24 cellular contexts compared by ENCODE assay signal in the genomic region with DNA sequence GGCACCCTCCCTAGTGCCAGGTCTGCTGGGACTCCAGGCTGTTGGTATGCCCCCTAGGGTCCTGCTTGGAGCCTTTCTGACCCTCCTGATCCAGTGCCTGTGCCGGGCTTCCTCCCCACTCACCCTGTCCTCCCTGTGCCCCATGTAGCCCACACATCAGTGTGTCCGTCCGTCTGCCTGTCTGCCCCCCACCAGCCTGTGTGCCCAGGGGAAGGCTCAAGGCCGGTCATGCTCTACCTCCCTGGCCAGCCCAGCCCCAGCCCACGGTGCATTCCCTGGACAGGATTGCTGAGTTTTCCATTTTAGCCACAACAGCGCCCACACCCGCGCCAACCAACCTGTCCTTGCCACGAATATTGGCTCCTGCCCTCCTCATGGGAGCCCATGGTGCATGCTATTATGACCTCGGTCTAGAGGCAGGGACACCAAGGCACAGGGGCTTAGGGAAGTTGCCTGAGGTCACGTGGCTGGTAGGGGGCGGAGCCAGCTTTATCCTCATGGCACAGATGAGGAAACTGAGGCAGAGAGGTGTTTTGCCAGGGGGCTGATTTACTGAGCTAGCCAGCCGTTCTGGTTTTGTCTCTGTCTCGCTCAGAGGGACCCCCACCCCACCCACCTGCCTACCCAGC.
A peak's percentile ranks its signal among the peaks of the same experiment; 100 is the strongest.
DNase-seq lines count a peak whose midpoint lies in the region; ATAC-seq and TF ChIP-seq lines count a peak whose summit lies in the region.
"Had no signal": no experiment of that assay in that cellular context is flagged by ENCODE, and none has a peak within 500 bp of the region (broad histone marks: within the 10 kb centered on the region; RNA-seq: fewer than 3 reads in every experiment).

No MANE protein-coding gene starts in this region.

- H3K4me3 ChIP-seq in HCT116 (replicated peaks in 1 of 2; ENCODE audit: low read depth in 1 of 2, low read length in 2 of 2) (no peak overlapping the region), dorsolateral prefrontal cortex (peak overlapping the region in 14 of 59 donors; percentile 1 to 75 (median 57)), right atrium auricular region (no peak overlapping the region)
- H3K4me3 ChIP-seq: SJSA1 had no signal

- DNase-seq in HCT116 (ENCODE audit: low read depth, low spot score) (no peak), T-helper 17 cell (no peak), dorsolateral prefrontal cortex (no peak), right atrium auricular region (ENCODE audit: low spot score) (no peak), immature natural killer cell (no peak)
- no peak for DNase-seq in activated T-cell treated with anti-CD3 and anti-CD28 coated beads, Interleukin-2, amount 50 U/mL, for 72 hours
- DNase-seq: C1 segment of cervical spinal cord; Calu3; CD8-positive, alpha-beta T cell; DMS153; H7; HFFc6; NCI-H1694; NCI-H2171; NCI-H345; NCI-H524; NCI-H774; NK-92 treated with Interleukin-12 subunit alpha and Interleukin-12 subunit beta, amount 100 ng/mL, for 24 hours had no signal

- H3K27me3 Mint-ChIP-seq in T-helper 17 cell = no peaks in the 10 kb centered on the region
- no peaks in the 10 kb centered on the region for H3K27me3 Mint-ChIP-seq in activated T-cell treated with anti-CD3 and anti-CD28 coated beads, Interleukin-2, amount 50 U/mL, for 72 hours (ENCODE audit: low read depth)
- peaks cover 22 to 46% (median 37%) of the 10 kb centered on the region in 3 donors for H3K27me3 Mint-ChIP-seq in immature natural killer cell (ENCODE audit: low read depth in 3 of 3)

- H3K9me2 ChIP-seq in HCT116 (ENCODE audit: insufficient read depth) = no peaks in the 10 kb centered on the region

- no TSS peak for BruUV-seq in HCT116 (replicated peaks; lab: Mats Ljungman, UMichigan)

- H3K36me3 ChIP-seq in HCT116 (ENCODE audit: control insufficient read depth in 1 of 2, insufficient read depth in 2 of 2, low read length in 2 of 2) (no peaks in the 10 kb centered on the region), right atrium auricular region (no peaks in the 10 kb centered on the region)
- H3K36me3 ChIP-seq: SJSA1 had no signal

- no peak overlapping the region for H3K27ac Mint-ChIP-seq in T-helper 17 cell
- no peak overlapping the region for H3K27ac Mint-ChIP-seq in activated T-cell treated with anti-CD3 and anti-CD28 coated beads, Interleukin-2, amount 50 U/mL, for 72 hours
- peak overlapping the region in 2 of 6 donors; percentile 46 to 60 for H3K27ac Mint-ChIP-seq in immature natural killer cell
- H3K27ac Mint-ChIP-seq: CD8-positive, alpha-beta T cell; HFFc6 had no signal

- no peaks in the 10 kb centered on the region for H3K9me3 Mint-ChIP-seq in activated T-cell treated with anti-CD3 and anti-CD28 coated beads, Interleukin-2, amount 50 U/mL, for 72 hours
- no peaks in the 10 kb centered on the region for H3K9me3 Mint-ChIP-seq in immature natural killer cell
- H3K9me3 Mint-ChIP-seq: CD8-positive, alpha-beta T cell; HFFc6 had no signal

- no peak for TF ChIP-seq RAD21 in HCT116 (IDR thresholded peaks at IDR 0.05; ENCODE audit: low read depth)

- CTCF ChIA-PET in HCT116 (lab: Charles Lee) = no interaction called here

- H3K9me3 ChIP-seq in HCT116 (ENCODE audit: control insufficient read depth in 1 of 2, insufficient read depth in 1 of 2, low read depth in 1 of 2, low read length in 2 of 2) = no peaks in the 10 kb centered on the region
- H3K9me3 ChIP-seq in T-helper 17 cell (ENCODE audit: control insufficient read depth, low read length, poor library complexity, severe bottlenecking) = no peaks in the 10 kb centered on the region
- H3K9me3 ChIP-seq in right atrium auricular region = no peaks in the 10 kb centered on the region
- H3K9me3 ChIP-seq: SJSA1 had no signal

- H3K79me2 ChIP-seq in HCT116 (ENCODE audit: insufficient read depth, low read length) = no peaks in the 10 kb centered on the region

- POLR2A ChIA-PET in HCT116 (lab: Charles Lee) = no interaction called here

- H3K4me1 ChIP-seq in HCT116 (ENCODE audit: control insufficient read depth in 1 of 2, insufficient read depth in 2 of 2, low read length in 2 of 2) = peaks cover 7 to 14% of the 10 kb centered on the region in 2 experiments; a peak in 3 of 4 replicates
- H3K4me1 ChIP-seq in right atrium auricular region = peaks cover 0 to 10% of the 10 kb centered on the region in 2 donors
- H3K4me1 ChIP-seq: SJSA1 had no signal

- H3K4me3 Mint-ChIP-seq in T-helper 17 cell = peak overlapping the region; percentile 31
- no peak overlapping the region for H3K4me3 Mint-ChIP-seq in activated T-cell treated with anti-CD3 and anti-CD28 coated beads, Interleukin-2, amount 50 U/mL, for 72 hours
- no peak overlapping the region for H3K4me3 Mint-ChIP-seq in immature natural killer cell
- H3K4me3 Mint-ChIP-seq: CD8-positive, alpha-beta T cell; HFFc6 had no signal

- RAD21 ChIA-PET in HCT116 (lab: Charles Lee; ENCODE audit: low non-redundant PET in 1 of 2, low total read pairs in 2 of 2, uncharacterized antibody in 2 of 2, unreplicated experiment in 2 of 2) = no interaction called here

- H3K27me3 ChIP-seq in HCT116 (ENCODE audit: insufficient read depth, low read length) (no peaks in the 10 kb centered on the region), dorsolateral prefrontal cortex (no peaks in the 10 kb centered on the region), right atrium auricular region (no peaks in the 10 kb centered on the region)
- H3K27me3 ChIP-seq: SJSA1 had no signal

- no peak for TF ChIP-seq POLR2A in HCT116 (IDR thresholded peaks at IDR 0.05; ENCODE audit: borderline replicate concordance, extremely low read depth, insufficient read depth, insufficient read length)

- H3K4me1 Mint-ChIP-seq in T-helper 17 cell (peaks cover 24% of the 10 kb centered on the region), immature natural killer cell (peaks cover 19 to 35% of the 10 kb centered on the region in 2 donors)
- H3K4me1 Mint-ChIP-seq in activated T-cell treated with anti-CD3 and anti-CD28 coated beads, Interleukin-2, amount 50 U/mL, for 72 hours (ENCODE audit: low read depth) = peaks cover 17% of the 10 kb centered on the region

- H3K36me3 Mint-ChIP-seq in T-helper 17 cell (ENCODE audit: low read depth) (no peaks in the 10 kb centered on the region), immature natural killer cell (no peaks in the 10 kb centered on the region)
- H3K36me3 Mint-ChIP-seq in activated T-cell treated with anti-CD3 and anti-CD28 coated beads, Interleukin-2, amount 50 U/mL, for 72 hours (ENCODE audit: insufficient read depth in 2 of 2) = no peaks in the 10 kb centered on the region
- H3K36me3 Mint-ChIP-seq: CD8-positive, alpha-beta T cell had no signal

- intact Hi-C loops in HCT116 (cut with micrococcal nuclease) (no loop called here), dorsolateral prefrontal cortex (cut with DNase I) (loop anchor here in 1 of 2 donors (5.0 kb wide), 1 partner anchor 134 kb away; a partner anchor contains a TSS)

- H3K4me2 ChIP-seq in HCT116 (ENCODE audit: low read length) = no peak overlapping the region
- H3K4me2 ChIP-seq: KMS-11 had no signal

- no peaks in the 10 kb centered on the region for H4K20me1 ChIP-seq in HCT116 (ENCODE audit: insufficient read depth)

- no peak overlapping the region for H2AFZ ChIP-seq in HCT116 (ENCODE audit: low read depth, low read length, poor library complexity, severe bottlenecking)

- no peak overlapping the region for H3K9ac ChIP-seq in HCT116 (ENCODE audit: low read length)
- H3K9ac ChIP-seq: KMS-11 had no signal

- TF ChIP-seq CTCF in HCT116 (IDR thresholded peaks at IDR 0.05 in 2 of 3, conservative IDR thresholded peaks at IDR 0.05 in 1 of 3; ENCODE audit: borderline replicate concordance in 1 of 3, insufficient read depth in 1 of 3, low read depth in 2 of 3, low read length in 2 of 3) (no peak), dorsolateral prefrontal cortex (IDR thresholded peaks at IDR 0.05 in 54 of 56, conservative IDR thresholded peaks at IDR 0.05 in 2 of 56; ENCODE audit: low read depth in 1 of 56, partially characterized antibody in 56 of 56) (no peak), right atrium auricular region (IDR thresholded peaks at IDR 0.05) (no peak)

- H3K27ac ChIP-seq in HCT116 (ENCODE audit: low read depth, low read length) = no peak overlapping the region
- peak overlapping the region in 56 of 59 donors; percentile 3 to 100 (median 98) for H3K27ac ChIP-seq in dorsolateral prefrontal cortex
- H3K27ac ChIP-seq in temporal lobe (ENCODE audit: low read depth, low read length) = peak overlapping the region; percentile 97
- no peak overlapping the region for H3K27ac ChIP-seq in right atrium auricular region
- H3K27ac ChIP-seq: HL-60, KMS-11, SJSA1 had no signal

- ATAC-seq in HCT116 = no peak
- ATAC-seq in T-helper 17 cell = no peak
- no peak for ATAC-seq in activated T-cell treated with anti-CD3 and anti-CD28 coated beads, Interleukin-2, amount 50 U/mL, for 72 hours (replicated peaks in 1 of 2)
- no peak for ATAC-seq in GM21737 (IDR thresholded peaks at IDR 0.05; ENCODE audit: unreplicated experiment)
- ATAC-seq: CD8-positive, alpha-beta T cell; Panc1 had no signal

TF ChIP-seq in HCT116, 20 proteins besides CTCF, POLR2A, EP300 and RAD21:
- TF ChIP-seq ZFX (IDR thresholded peaks at IDR 0.05) = 0 out of 2 replicates have a peak, but pooled peaks have one; percentile 15
- no peak for TF ChIP-seq SIN3A (IDR thresholded peaks at IDR 0.05; ENCODE audit: low read depth)

Comparison
In these comparisons a context has a peak if more than half of its experiments do, and no peak if none do; other contexts are left out.
1. H3K27ac ChIP-seq: peak in dorsolateral prefrontal cortex (56 of 59) and temporal lobe (single experiment); none in HCT116 (single experiment) and right atrium auricular region (0 of 2).